In genomic region chr9:4640027-4640426, GRCh38 we compare ENCODE assay signal across 9 cellular contexts. TPM values are rescaled to one million over a fixed set of nuclear protein-coding genes. Genes with fewer than 3 reads are reported as not detected.
DNase-seq lines count a peak whose midpoint lies in the region; ATAC-seq and TF ChIP-seq lines count a peak whose summit lies in the region.
"Had no signal": no experiment of that assay in that cellular context is flagged by ENCODE, and none has a peak within 500 bp of the region (broad histone marks: within the 10 kb centered on the region; RNA-seq: fewer than 3 reads in every experiment).

No MANE protein-coding gene starts in this region.

- peak; percentile 21 for DNase-seq in EL
- peak; percentile 8 for DNase-seq in LoVo (ENCODE audit: low spot score)
- peak; percentile 80 for DNase-seq in activated CD4-positive, alpha-beta T cell treated with anti-CD3 and anti-CD28 coated beads, Interleukin-2, amount 10 ng/mL, durations not matched to agents 24 days and 14 days
- peak; percentile 45 for DNase-seq in fibroblast of the aortic adventitia (ENCODE audit: low read depth)
- peak; percentile 28 to 45 for DNase-seq in stimulated activated naive CD8-positive, alpha-beta T cell treated with anti-CD3 and anti-CD28 coated beads, Interleukin-15, amount 100 ng/mL, for 72 hours
- DNase-seq in stimulated activated naive B cell treated with anti-CD40 and anti-IgM and Interleukin-4, amounts not matched to agents 10 μg/mL and 1 μg/mL and 100 μg/mL, for 72 hours = no peak
- DNase-seq in CD14-positive monocyte (ENCODE audit: low spot score) = no peak

- TF ChIP-seq CTCF in fibroblast of the aortic adventitia (IDR thresholded peaks at IDR 0.05; ENCODE audit: insufficient read depth, low read length) = peak; percentile 59
- TF ChIP-seq CTCF in CD14-positive monocyte (IDR thresholded peaks at IDR 0.05) = no peak

- intact Hi-C loops in activated CD4-positive, alpha-beta T cell treated with anti-CD3 and anti-CD28 coated beads, Interleukin-2, amount 10 ng/mL, durations not matched to agents 24 days and 14 days (cut with micrococcal nuclease) = loop anchor here (5.0 kb wide), 1 partner anchor 258 kb away; no protein-coding TSS in a partner anchor
- intact Hi-C loops in CD14-positive monocyte (cut with micrococcal nuclease) = no loop called here

- H3K4me1 Mint-ChIP-seq in activated CD4-positive, alpha-beta T cell treated with anti-CD3 and anti-CD28 coated beads, Interleukin-2, amount 10 ng/mL, durations not matched to agents 24 days and 14 days = no peaks in the 10 kb centered on the region
- H3K4me1 Mint-ChIP-seq in stimulated activated naive CD8-positive, alpha-beta T cell treated with anti-CD3 and anti-CD28 coated beads, Interleukin-15, amount 100 ng/mL, for 72 hours = peaks cover 6% of the 10 kb centered on the region
- H3K4me1 Mint-ChIP-seq in stimulated activated naive B cell treated with anti-CD40 and anti-IgM and Interleukin-4, amounts not matched to agents 10 μg/mL and 1 μg/mL and 100 μg/mL, for 72 hours = no peaks in the 10 kb centered on the region
- H3K4me1 Mint-ChIP-seq in CD14-positive monocyte = peaks cover 3% of the 10 kb centered on the region

- H3K27ac Mint-ChIP-seq in activated CD4-positive, alpha-beta T cell treated with anti-CD3 and anti-CD28 coated beads, Interleukin-2, amount 10 ng/mL, durations not matched to agents 24 days and 14 days = no peak overlapping the region
- no peak overlapping the region for H3K27ac Mint-ChIP-seq in stimulated activated naive CD8-positive, alpha-beta T cell treated with anti-CD3 and anti-CD28 coated beads, Interleukin-15, amount 100 ng/mL, for 72 hours
- no peak overlapping the region for H3K27ac Mint-ChIP-seq in stimulated activated naive B cell treated with anti-CD40 and anti-IgM and Interleukin-4, amounts not matched to agents 10 μg/mL and 1 μg/mL and 100 μg/mL, for 72 hours
- H3K27ac Mint-ChIP-seq in CD14-positive monocyte = no peak overlapping the region

- H3K4me3 Mint-ChIP-seq in activated CD4-positive, alpha-beta T cell treated with anti-CD3 and anti-CD28 coated beads, Interleukin-2, amount 10 ng/mL, durations not matched to agents 24 days and 14 days = no peak overlapping the region
- no peak overlapping the region for H3K4me3 Mint-ChIP-seq in stimulated activated naive CD8-positive, alpha-beta T cell treated with anti-CD3 and anti-CD28 coated beads, Interleukin-15, amount 100 ng/mL, for 72 hours
- no peak overlapping the region for H3K4me3 Mint-ChIP-seq in stimulated activated naive B cell treated with anti-CD40 and anti-IgM and Interleukin-4, amounts not matched to agents 10 μg/mL and 1 μg/mL and 100 μg/mL, for 72 hours
- no peak overlapping the region for H3K4me3 Mint-ChIP-seq in CD14-positive monocyte

- no peak overlapping the region for H3K4me3 ChIP-seq in fibroblast of the aortic adventitia (ENCODE audit: low read depth, low read length)
- H3K4me3 ChIP-seq: SJCRH30 had no signal

- H3K27me3 Mint-ChIP-seq in activated CD4-positive, alpha-beta T cell treated with anti-CD3 and anti-CD28 coated beads, Interleukin-2, amount 10 ng/mL, durations not matched to agents 24 days and 14 days = peaks cover 14% of the 10 kb centered on the region
- no peaks in the 10 kb centered on the region for H3K27me3 Mint-ChIP-seq in stimulated activated naive CD8-positive, alpha-beta T cell treated with anti-CD3 and anti-CD28 coated beads, Interleukin-15, amount 100 ng/mL, for 72 hours
- H3K27me3 Mint-ChIP-seq in stimulated activated naive B cell treated with anti-CD40 and anti-IgM and Interleukin-4, amounts not matched to agents 10 μg/mL and 1 μg/mL and 100 μg/mL, for 72 hours = peaks cover 16 to 25% of the 10 kb centered on the region in 2 donors
- peaks cover 7 to 10% (median 10%) of the 10 kb centered on the region in 3 donors for H3K27me3 Mint-ChIP-seq in CD14-positive monocyte (ENCODE audit: low read depth in 3 of 3)

- ATAC-seq in stimulated activated naive CD8-positive, alpha-beta T cell treated with anti-CD3 and anti-CD28 coated beads, Interleukin-15, amount 100 ng/mL, for 72 hours = peak; percentile 64
- ATAC-seq in GM18520 (IDR thresholded peaks at IDR 0.05; ENCODE audit: unreplicated experiment) = no peak
- ATAC-seq in stimulated activated naive B cell treated with anti-CD40 and anti-IgM and Interleukin-4, amounts not matched to agents 10 μg/mL and 1 μg/mL and 100 μg/mL, for 72 hours (replicated peaks) = no peak

- no peaks in the 10 kb centered on the region for H3K36me3 Mint-ChIP-seq in activated CD4-positive, alpha-beta T cell treated with anti-CD3 and anti-CD28 coated beads, Interleukin-2, amount 10 ng/mL, durations not matched to agents 24 days and 14 days (ENCODE audit: low read depth)
- H3K36me3 Mint-ChIP-seq in stimulated activated naive B cell treated with anti-CD40 and anti-IgM and Interleukin-4, amounts not matched to agents 10 μg/mL and 1 μg/mL and 100 μg/mL, for 72 hours = no peaks in the 10 kb centered on the region
- no peaks in the 10 kb centered on the region for H3K36me3 Mint-ChIP-seq in CD14-positive monocyte

- H3K9me3 Mint-ChIP-seq in activated CD4-positive, alpha-beta T cell treated with anti-CD3 and anti-CD28 coated beads, Interleukin-2, amount 10 ng/mL, durations not matched to agents 24 days and 14 days = no peaks in the 10 kb centered on the region
- no peaks in the 10 kb centered on the region for H3K9me3 Mint-ChIP-seq in stimulated activated naive CD8-positive, alpha-beta T cell treated with anti-CD3 and anti-CD28 coated beads, Interleukin-15, amount 100 ng/mL, for 72 hours
- no peaks in the 10 kb centered on the region for H3K9me3 Mint-ChIP-seq in stimulated activated naive B cell treated with anti-CD40 and anti-IgM and Interleukin-4, amounts not matched to agents 10 μg/mL and 1 μg/mL and 100 μg/mL, for 72 hours
- H3K9me3 Mint-ChIP-seq in CD14-positive monocyte = peaks cover 0 to 2% (median 0%) of the 10 kb centered on the region in 7 donors

RNA-seq across cellular contexts. Expression of gene PLPP6, which starts 22.1 kb away (rescaled TPM):
- 5.5 and 6.0 TPM in 2 replicates for total RNA-seq in activated CD4-positive, alpha-beta T cell treated with anti-CD3 and anti-CD28 coated beads, Interleukin-2, amount 10 ng/mL, durations not matched to agents 24 days and 14 days
- total RNA-seq in fibroblast of the aortic adventitia (ENCODE audit: low replicate concordance) = 4.6 and 8.8 TPM in 2 replicates
- polyA plus RNA-seq in CD14-positive monocyte = 1 to 10 TPM; 1.8 TPM

RNA-seq across cellular contexts. Expression of gene SPATA6L, which starts 26.3 kb away (rescaled TPM):
- not detected in 2 replicates for total RNA-seq in activated CD4-positive, alpha-beta T cell treated with anti-CD3 and anti-CD28 coated beads, Interleukin-2, amount 10 ng/mL, durations not matched to agents 24 days and 14 days
- 0.25 and 1.2 TPM in 2 replicates for total RNA-seq in fibroblast of the aortic adventitia (ENCODE audit: low replicate concordance)
- polyA plus RNA-seq in CD14-positive monocyte = not detected
- total RNA-seq: SJCRH30 had no signal

RNA-seq across cellular contexts. Expression of gene CDC37L1, which starts 39.3 kb away (rescaled TPM):
- total RNA-seq in activated CD4-positive, alpha-beta T cell treated with anti-CD3 and anti-CD28 coated beads, Interleukin-2, amount 10 ng/mL, durations not matched to agents 24 days and 14 days = 11.3 and 12.1 TPM in 2 replicates
- total RNA-seq in fibroblast of the aortic adventitia (ENCODE audit: low replicate concordance) = 17.5 and 35.2 TPM in 2 replicates
- 1 to 10 TPM; 2.8 to 4.4 TPM for polyA plus RNA-seq in CD14-positive monocyte

Comparison
In these comparisons a context has a peak if more than half of its experiments do, and no peak if none do; other contexts are left out.
1. DNase-seq: peak in EL (single experiment), LoVo (single experiment), activated CD4-positive, alpha-beta T cell treated with anti-CD3 and anti-CD28 coated beads, Interleukin-2, amount 10 ng/mL, durations not matched to agents 24 days and 14 days (single experiment), fibroblast of the aortic adventitia (single experiment) and stimulated activated naive CD8-positive, alpha-beta T cell treated with anti-CD3 and anti-CD28 coated beads, Interleukin-15, amount 100 ng/mL, for 72 hours (2 of 2); none in stimulated activated naive B cell treated with anti-CD40 and anti-IgM and Interleukin-4, amounts not matched to agents 10 μg/mL and 1 μg/mL and 100 μg/mL, for 72 hours (single experiment) and CD14-positive monocyte (single experiment).